ENCODE assay signal across 18 cellular contexts in the genomic region with DNA sequence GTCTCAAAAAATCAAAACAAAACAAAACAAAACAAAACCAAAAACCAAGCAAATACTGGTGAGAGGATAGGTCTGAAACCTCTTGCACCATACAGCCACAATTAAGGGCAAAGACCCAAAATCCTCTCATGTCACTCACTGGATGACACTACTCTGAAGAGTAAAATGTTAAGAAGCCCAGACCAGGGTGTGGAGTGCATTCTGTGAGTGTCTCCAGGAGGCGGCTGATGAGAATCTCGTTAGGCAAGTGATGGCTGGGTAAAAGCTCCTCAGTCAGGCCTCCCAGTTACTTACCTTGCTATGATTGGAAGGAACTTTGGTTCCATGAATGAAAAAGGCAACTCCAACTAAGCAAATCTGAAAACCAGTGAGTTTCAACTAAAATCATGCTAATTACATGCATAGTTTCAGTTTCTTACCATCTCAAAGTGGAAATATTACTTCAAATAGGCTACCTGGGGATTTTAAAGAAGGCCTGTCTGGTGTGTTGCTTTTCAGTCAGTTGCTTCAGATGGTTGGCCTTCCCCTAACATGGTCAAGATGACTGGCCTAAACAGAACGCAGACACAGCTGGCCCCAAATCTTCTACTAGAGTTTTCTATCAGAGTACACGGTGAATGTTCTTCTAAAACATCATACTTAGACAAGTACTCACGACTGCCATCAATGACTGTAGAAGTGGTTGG.
A peak's percentile ranks its signal among the peaks of the same experiment; 100 is the strongest.
DNase-seq lines count a peak whose midpoint lies in the region; ATAC-seq and TF ChIP-seq lines count a peak whose summit lies in the region.
"Had no signal": no experiment of that assay in that cellular context is flagged by ENCODE, and none has a peak within 500 bp of the region (broad histone marks: within the 10 kb centered on the region; RNA-seq: fewer than 3 reads in every experiment).

No MANE protein-coding gene starts in this region.

- H3K27ac Mint-ChIP-seq in activated CD4-positive, alpha-beta T cell treated with anti-CD3 and anti-CD28 coated beads, Interleukin-2, amount 10 ng/mL, durations not matched to agents 7 days and 5 days = peak overlapping the region; percentile 21
- peak overlapping the region; percentile 1 to 96 (median 72) for H3K27ac Mint-ChIP-seq in CD8-positive, alpha-beta memory T cell
- H3K27ac Mint-ChIP-seq in activated T-helper 17 cell treated with anti-CD3 and anti-CD28 coated beads, Interleukin-2, amount 50 U/mL, for 72 hours = peak overlapping the region; percentile 95
- H3K27ac Mint-ChIP-seq in mesothelial cell of epicardium = no peak overlapping the region
- H3K27ac Mint-ChIP-seq: progenitor cell of endocrine pancreas had no signal

- no peak for DNase-seq in activated CD4-positive, alpha-beta T cell treated with anti-CD3 and anti-CD28 coated beads, Interleukin-2, amount 10 ng/mL, durations not matched to agents 7 days and 5 days
- no peak for DNase-seq in activated CD4-positive, alpha-beta T cell treated with anti-CD3 and anti-CD28 coated beads for 4 hours
- DNase-seq in CD8-positive, alpha-beta memory T cell = no peak
- DNase-seq in DMS53 (lab: John Stamatoyannopoulos, UW) = no peak
- DNase-seq in NCI-H2107 (lab: John Stamatoyannopoulos, UW) = no peak
- no peak for DNase-seq in mesothelial cell of epicardium (ENCODE audit: low spot score in 2 of 2, unreplicated experiment in 2 of 2)
- DNase-seq: activated CD8-positive, alpha-beta memory T cell treated with anti-CD3 and anti-CD28 coated beads, Interleukin-2, amount 50 U/mL, for 48 hours; C1 segment of cervical spinal cord; DMS153; Karpas-422; NCI-H1048; NCI-H2081; NCI-H510A treated with DMSO at 0.1 percent for 48 hours; stimulated activated CD8-positive, alpha-beta memory T cell treated with anti-CD3 and anti-CD28 coated beads, Interleukin-4, amount 100 ng/mL, for 48 hours; testis had no signal

- peaks cover 19% of the 10 kb centered on the region for H3K9me3 Mint-ChIP-seq in activated CD4-positive, alpha-beta T cell treated with anti-CD3 and anti-CD28 coated beads, Interleukin-2, amount 10 ng/mL, durations not matched to agents 7 days and 5 days
- H3K9me3 Mint-ChIP-seq in CD8-positive, alpha-beta memory T cell = peaks cover 0 to 6% (median 0%) of the 10 kb centered on the region in 5 donors
- no peaks in the 10 kb centered on the region for H3K9me3 Mint-ChIP-seq in activated T-helper 17 cell treated with anti-CD3 and anti-CD28 coated beads, Interleukin-2, amount 50 U/mL, for 72 hours
- peaks cover 19% of the 10 kb centered on the region for H3K9me3 Mint-ChIP-seq in mesothelial cell of epicardium

- H3K27ac ChIP-seq in CD8-positive, alpha-beta memory T cell (ENCODE audit: low read depth, low read length) = no peak overlapping the region
- H3K27ac ChIP-seq: testis had no signal

- peaks cover 14% of the 10 kb centered on the region for H3K4me1 Mint-ChIP-seq in activated CD4-positive, alpha-beta T cell treated with anti-CD3 and anti-CD28 coated beads, Interleukin-2, amount 10 ng/mL, durations not matched to agents 7 days and 5 days
- H3K4me1 Mint-ChIP-seq in CD8-positive, alpha-beta memory T cell = peaks cover 11 to 31% (median 31%) of the 10 kb centered on the region in 3 donors
- H3K4me1 Mint-ChIP-seq in activated T-helper 17 cell treated with anti-CD3 and anti-CD28 coated beads, Interleukin-2, amount 50 U/mL, for 72 hours = peaks cover 16% of the 10 kb centered on the region
- H3K4me1 Mint-ChIP-seq in mesothelial cell of epicardium = peaks cover 9% of the 10 kb centered on the region

- H3K4me1 ChIP-seq in CD8-positive, alpha-beta memory T cell (ENCODE audit: insufficient read depth, low read length) = no peaks in the 10 kb centered on the region
- H3K4me1 ChIP-seq: testis had no signal

- no peaks in the 10 kb centered on the region for H3K9me3 ChIP-seq in CD8-positive, alpha-beta memory T cell (ENCODE audit: low read length)
- H3K9me3 ChIP-seq: testis had no signal

- no peak overlapping the region for H3K4me3 Mint-ChIP-seq in activated CD4-positive, alpha-beta T cell treated with anti-CD3 and anti-CD28 coated beads, Interleukin-2, amount 10 ng/mL, durations not matched to agents 7 days and 5 days
- H3K4me3 Mint-ChIP-seq in CD8-positive, alpha-beta memory T cell = peak overlapping the region in 2 of 7 donors; percentile 11 to 19
- peak overlapping the region; percentile 77 for H3K4me3 Mint-ChIP-seq in activated T-helper 17 cell treated with anti-CD3 and anti-CD28 coated beads, Interleukin-2, amount 50 U/mL, for 72 hours
- H3K4me3 Mint-ChIP-seq in mesothelial cell of epicardium = no peak overlapping the region

- no peaks in the 10 kb centered on the region for H3K27me3 Mint-ChIP-seq in activated CD4-positive, alpha-beta T cell treated with anti-CD3 and anti-CD28 coated beads, Interleukin-2, amount 10 ng/mL, durations not matched to agents 7 days and 5 days
- peaks cover 0 to 5% of the 10 kb centered on the region in 2 donors for H3K27me3 Mint-ChIP-seq in CD8-positive, alpha-beta memory T cell
- H3K27me3 Mint-ChIP-seq in activated T-helper 17 cell treated with anti-CD3 and anti-CD28 coated beads, Interleukin-2, amount 50 U/mL, for 72 hours = no peaks in the 10 kb centered on the region
- no peaks in the 10 kb centered on the region for H3K27me3 Mint-ChIP-seq in mesothelial cell of epicardium (ENCODE audit: low read depth)
- H3K27me3 Mint-ChIP-seq: progenitor cell of endocrine pancreas had no signal

- peaks cover 39% of the 10 kb centered on the region for H3K36me3 ChIP-seq in CD8-positive, alpha-beta memory T cell (ENCODE audit: insufficient read depth, low read length)

- ATAC-seq in GM21786 (IDR thresholded peaks at IDR 0.05; ENCODE audit: unreplicated experiment) = peak; percentile 55
- peak; percentile 80 for ATAC-seq in activated T-helper 17 cell treated with anti-CD3 and anti-CD28 coated beads, Interleukin-2, amount 50 U/mL, for 72 hours (replicated peaks)

- no peaks in the 10 kb centered on the region for H3K27me3 ChIP-seq in CD8-positive, alpha-beta memory T cell (ENCODE audit: insufficient read depth, low read length, poor library complexity, severe bottlenecking)
- H3K27me3 ChIP-seq: testis had no signal

- POLR2A ChIA-PET in activated CD4-positive, alpha-beta T cell treated with anti-CD3 and anti-CD28 coated beads, Interleukin-2, amount 10 ng/mL, durations not matched to agents 7 days and 5 days (lab: Charles Lee) = no interaction called here
- POLR2A ChIA-PET in CD8-positive, alpha-beta memory T cell (lab: Charles Lee) = no interaction called here

- CTCF ChIA-PET in activated CD4-positive, alpha-beta T cell treated with anti-CD3 and anti-CD28 coated beads, Interleukin-2, amount 10 ng/mL, durations not matched to agents 7 days and 5 days (lab: Charles Lee) = no interaction called here
- CTCF ChIA-PET in CD8-positive, alpha-beta memory T cell (lab: Charles Lee) = no interaction called here

- H3K4me3 ChIP-seq in CD8-positive, alpha-beta memory T cell (ENCODE audit: low read length) = no peak overlapping the region
- H3K4me3 ChIP-seq: testis had no signal

- H3K36me3 Mint-ChIP-seq in activated CD4-positive, alpha-beta T cell treated with anti-CD3 and anti-CD28 coated beads, Interleukin-2, amount 10 ng/mL, durations not matched to agents 7 days and 5 days (ENCODE audit: low read depth) = peaks cover 54% of the 10 kb centered on the region
- H3K36me3 Mint-ChIP-seq in CD8-positive, alpha-beta memory T cell = peaks cover 37 to 81% (median 42%) of the 10 kb centered on the region in 3 donors
- peaks cover 91% of the 10 kb centered on the region for H3K36me3 Mint-ChIP-seq in activated T-helper 17 cell treated with anti-CD3 and anti-CD28 coated beads, Interleukin-2, amount 50 U/mL, for 72 hours (ENCODE audit: low read depth)
- H3K36me3 Mint-ChIP-seq in mesothelial cell of epicardium = peaks cover 49% of the 10 kb centered on the region

- no peak for TF ChIP-seq CTCF in mesothelial cell of epicardium (IDR thresholded peaks at IDR 0.05; ENCODE audit: unreplicated experiment)
